Comparison of ENCODE assay signal across 33 cellular contexts in genomic region chr4:188444500-188444899, GRCh38.
A peak's percentile ranks its signal among the peaks of the same experiment; 100 is the strongest.
DNase-seq lines count a peak whose midpoint lies in the region; ATAC-seq, FAIRE-seq and TF ChIP-seq lines count a peak whose summit lies in the region.
"Had no signal": no experiment of that assay in that cellular context is flagged by ENCODE, and none has a peak within 500 bp of the region (broad histone marks: within the 10 kb centered on the region; RNA-seq: fewer than 3 reads in every experiment).

No MANE protein-coding gene starts in this region.

- DNase-seq in Caco-2 (no peak), astrocyte (ENCODE audit: low read depth) (no peak), nephron progenitor cell (no peak), erythroblast (lab: John Stamatoyannopoulos, UW) (no peak), NCI-H226 (no peak), GM03348 (ENCODE audit: low spot score) (no peak)
- no peak for DNase-seq in CD8-positive, alpha-beta T cell
- DNase-seq: activated B cell treated with CpG ODN at 0.5 μM for 24 hours; activated effector memory CD4-positive, alpha-beta T cell treated with anti-CD3 and anti-CD28 coated beads, Interleukin-2, amount 50 U/mL, for 16 hours; activated T-cell treated with anti-CD3 and anti-CD28 coated beads, Interleukin-2, amount 50 U/mL, for 24 hours; anterior cingulate cortex; cortex of kidney; DMS79 treated with DMSO at 0.1 percent for 48 hours; effector memory CD4-positive, alpha-beta T cell; foreskin keratinocyte; GDM1; GOT3; head of caudate nucleus; Kasumi-1; left ventricle myocardium superior; NCI-H1417; NCI-H2029 treated with DMSO at 0.1 percent for 48 hours; NCI-H526 treated with DMSO at 0.1 percent for 48 hours; SHP77 treated with DMSO at 0.1 percent for 48 hours; stimulated activated naive B cell treated with anti-CD40 and anti-IgM and Interleukin-4, amounts not matched to agents 10 μg/mL and 1 μg/mL and 100 μg/mL, for 72 hours; substantia nigra had no signal

- H3K9me3 ChIP-seq in Caco-2 (no peaks in the 10 kb centered on the region; the same call in 1 of the 2 replicates), HUES6 (ENCODE audit: control insufficient read depth, insufficient read depth, low read depth, low read length) (no peaks in the 10 kb centered on the region), astrocyte (ENCODE audit: insufficient read depth, low read depth, low read length) (no peaks in the 10 kb centered on the region)
- no peaks in the 10 kb centered on the region for H3K9me3 ChIP-seq in CD8-positive, alpha-beta T cell (ENCODE audit: low read length)

- no peak for FAIRE-seq in astrocyte (lab: Jason Lieb, UNC)
- FAIRE-seq: keratinocyte had no signal

- no peak overlapping the region for H2AFZ ChIP-seq in astrocyte (ENCODE audit: low read depth, low read length)

- peak overlapping the region; percentile 43 for H3K4me2 ChIP-seq in astrocyte (ENCODE audit: low read length)

- H3K4me3 Mint-ChIP-seq in Caco-2 (ENCODE audit: unreplicated experiment) (no peak overlapping the region), astrocyte (ENCODE audit: unreplicated experiment) (no peak overlapping the region), nephron progenitor cell (no peak overlapping the region)
- H3K4me3 Mint-ChIP-seq in CD8-positive, alpha-beta T cell = no peak overlapping the region
- H3K4me3 Mint-ChIP-seq: activated B cell treated with CpG ODN at 0.5 μM for 24 hours; activated naive CD8-positive, alpha-beta T cell; activated T-cell treated with anti-CD3 and anti-CD28 coated beads, Interleukin-2, amount 50 U/mL, for 24 hours; mesothelial cell of epicardium; stimulated activated naive B cell treated with anti-CD40 and anti-IgM and Interleukin-4, amounts not matched to agents 10 μg/mL and 1 μg/mL and 100 μg/mL, for 72 hours; type B pancreatic cell had no signal

- no peaks in the 10 kb centered on the region for H3K36me3 ChIP-seq in Caco-2 (ENCODE audit: control insufficient read depth, insufficient read depth, low read length)
- H3K36me3 ChIP-seq in HUES6 (ENCODE audit: control insufficient read depth, insufficient read depth, low read length) = no peaks in the 10 kb centered on the region
- H3K36me3 ChIP-seq in astrocyte (ENCODE audit: insufficient read depth, low read length) = no peaks in the 10 kb centered on the region
- H3K36me3 ChIP-seq in CD8-positive, alpha-beta T cell (ENCODE audit: insufficient read depth, low read length) = no peaks in the 10 kb centered on the region

- H3K4me1 Mint-ChIP-seq in Caco-2 (ENCODE audit: low read depth, unreplicated experiment) (no peaks in the 10 kb centered on the region), astrocyte (ENCODE audit: low read depth, unreplicated experiment) (peaks cover 13% of the 10 kb centered on the region), nephron progenitor cell (no peaks in the 10 kb centered on the region)
- H3K4me1 Mint-ChIP-seq in CD8-positive, alpha-beta T cell (ENCODE audit: low read depth) = no peaks in the 10 kb centered on the region
- H3K4me1 Mint-ChIP-seq: activated B cell treated with CpG ODN at 0.5 μM for 24 hours; mesothelial cell of epicardium; stimulated activated naive B cell treated with anti-CD40 and anti-IgM and Interleukin-4, amounts not matched to agents 10 μg/mL and 1 μg/mL and 100 μg/mL, for 72 hours had no signal

- TF ChIP-seq CTCF in Caco-2 (IDR thresholded peaks at IDR 0.05; ENCODE audit: insufficient read depth in 1 of 2, low read depth in 1 of 2, low read length in 1 of 2, severe bottlenecking in 1 of 2, unreplicated experiment in 1 of 2) (no peak), astrocyte (IDR thresholded peaks at IDR 0.05; ENCODE audit: insufficient read depth, low read depth, low read length) (no peak), nephron progenitor cell (IDR thresholded peaks at IDR 0.05) (no peak)
- no peak for TF ChIP-seq CTCF in CD8-positive, alpha-beta T cell (IDR thresholded peaks at IDR 0.05)

- H3K27me3 Mint-ChIP-seq in Caco-2 (ENCODE audit: insufficient read depth, unreplicated experiment) (no peaks in the 10 kb centered on the region), astrocyte (ENCODE audit: low read depth, unreplicated experiment) (no peaks in the 10 kb centered on the region), nephron progenitor cell (ENCODE audit: low read depth, poor library complexity) (no peaks in the 10 kb centered on the region)
- no peaks in the 10 kb centered on the region for H3K27me3 Mint-ChIP-seq in CD8-positive, alpha-beta T cell (ENCODE audit: low read depth)
- H3K27me3 Mint-ChIP-seq: activated B cell treated with CpG ODN at 0.5 μM for 24 hours; activated naive CD8-positive, alpha-beta T cell; activated T-cell treated with anti-CD3 and anti-CD28 coated beads, Interleukin-2, amount 50 U/mL, for 24 hours; stimulated activated naive B cell treated with anti-CD40 and anti-IgM and Interleukin-4, amounts not matched to agents 10 μg/mL and 1 μg/mL and 100 μg/mL, for 72 hours had no signal

- no TSS peak for BruUV-seq in Caco-2 (replicated peaks; lab: Mats Ljungman, UMichigan)

- intact Hi-C loops in Caco-2 (cut with micrococcal nuclease; ENCODE audit: unreplicated experiment) = no loop called here
- intact Hi-C loops in CD8-positive, alpha-beta T cell (cut with DNase I, micrococcal nuclease) = no loop called here

- H3K27ac Mint-ChIP-seq in Caco-2 (ENCODE audit: unreplicated experiment) = peak overlapping the region; percentile 62
- peak overlapping the region; percentile 95 for H3K27ac Mint-ChIP-seq in astrocyte (ENCODE audit: unreplicated experiment)
- peak overlapping the region; percentile 12 for H3K27ac Mint-ChIP-seq in nephron progenitor cell
- no peak overlapping the region for H3K27ac Mint-ChIP-seq in CD8-positive, alpha-beta T cell
- H3K27ac Mint-ChIP-seq: activated B cell treated with CpG ODN at 0.5 μM for 24 hours; activated naive CD8-positive, alpha-beta T cell; activated T-cell treated with anti-CD3 and anti-CD28 coated beads, Interleukin-2, amount 50 U/mL, for 24 hours; mesothelial cell of epicardium; stimulated activated naive B cell treated with anti-CD40 and anti-IgM and Interleukin-4, amounts not matched to agents 10 μg/mL and 1 μg/mL and 100 μg/mL, for 72 hours; type B pancreatic cell had no signal

- TF ChIP-seq POLR2A in erythroblast (IDR thresholded peaks at IDR 0.05; ENCODE audit: low read length) = no peak

- CTCF ChIA-PET in Caco-2 (lab: Charles Lee) = no interaction called here
- CTCF ChIA-PET in CD8-positive, alpha-beta T cell (lab: Charles Lee) = interaction anchor here (0.6 kb wide), 1 partner anchor 680 kb away, joined by 3 read pairs; no protein-coding TSS in a partner anchor

- no peaks in the 10 kb centered on the region for H3K36me3 Mint-ChIP-seq in Caco-2 (ENCODE audit: insufficient read depth, unreplicated experiment)
- H3K36me3 Mint-ChIP-seq in astrocyte (ENCODE audit: low read depth, unreplicated experiment) = no peaks in the 10 kb centered on the region
- no peaks in the 10 kb centered on the region for H3K36me3 Mint-ChIP-seq in nephron progenitor cell (ENCODE audit: low read depth)
- H3K36me3 Mint-ChIP-seq in CD8-positive, alpha-beta T cell = no peaks in the 10 kb centered on the region
- H3K36me3 Mint-ChIP-seq: activated naive CD8-positive, alpha-beta T cell; mesothelial cell of epicardium; stimulated activated naive B cell treated with anti-CD40 and anti-IgM and Interleukin-4, amounts not matched to agents 10 μg/mL and 1 μg/mL and 100 μg/mL, for 72 hours; type B pancreatic cell had no signal

- ATAC-seq in CD8-positive, alpha-beta T cell = no peak
- ATAC-seq: foreskin keratinocyte; left ventricle myocardium superior; stimulated activated naive B cell treated with anti-CD40 and anti-IgM and Interleukin-4, amounts not matched to agents 10 μg/mL and 1 μg/mL and 100 μg/mL, for 72 hours had no signal

- H3K9me3 Mint-ChIP-seq in Caco-2 (ENCODE audit: unreplicated experiment) (peaks cover 13% of the 10 kb centered on the region), astrocyte (ENCODE audit: unreplicated experiment) (peaks cover 2% of the 10 kb centered on the region), nephron progenitor cell (no peaks in the 10 kb centered on the region)
- H3K9me3 Mint-ChIP-seq in CD8-positive, alpha-beta T cell = peaks cover 11% of the 10 kb centered on the region
- H3K9me3 Mint-ChIP-seq: mesothelial cell of epicardium, type B pancreatic cell had no signal

- POLR2A ChIA-PET in Caco-2 (lab: Charles Lee) = no interaction called here
- POLR2A ChIA-PET in CD8-positive, alpha-beta T cell (lab: Charles Lee) = no interaction called here

- H3K4me3 ChIP-seq in Caco-2 (ENCODE audit: low read depth, low read length) = no peak overlapping the region
- no peak overlapping the region for H3K4me3 ChIP-seq in HUES6 (ENCODE audit: low read depth, low read length)
- no peak overlapping the region for H3K4me3 ChIP-seq in astrocyte (ENCODE audit: insufficient read depth, low read depth, low read length)
- no peak overlapping the region for H3K4me3 ChIP-seq in CD8-positive, alpha-beta T cell (ENCODE audit: low read depth, low read length)

- H3K9ac ChIP-seq in HUES6 (ENCODE audit: low read length) = peak overlapping the region; percentile 13
- peak overlapping the region; percentile 48 for H3K9ac ChIP-seq in astrocyte (ENCODE audit: low read length)

- peak overlapping the region; percentile 53; the same call in 1 of the 2 replicates for H3K27ac ChIP-seq in HUES6 (ENCODE audit: low read depth, low read length)
- peak overlapping the region; percentile 75 for H3K27ac ChIP-seq in astrocyte (ENCODE audit: low read depth, low read length)
- no peak overlapping the region for H3K27ac ChIP-seq in CD8-positive, alpha-beta T cell (ENCODE audit: low read depth, low read length)
- H3K27ac ChIP-seq: C4-2B, foreskin keratinocyte, HL-60 had no signal

- H3K4me1 ChIP-seq in Caco-2 (no peaks in the 10 kb centered on the region), HUES6 (ENCODE audit: control insufficient read depth, insufficient read depth, low read length) (peaks cover 3% of the 10 kb centered on the region; the same call in 1 of the 2 replicates), astrocyte (ENCODE audit: insufficient read depth, low read length) (no peaks in the 10 kb centered on the region)
- no peaks in the 10 kb centered on the region for H3K4me1 ChIP-seq in CD8-positive, alpha-beta T cell (ENCODE audit: insufficient read depth, low read length)
- H3K4me1 ChIP-seq: foreskin keratinocyte had no signal

- H3K79me2 ChIP-seq in astrocyte (ENCODE audit: insufficient read depth, low read length) = no peaks in the 10 kb centered on the region

- H3K27me3 ChIP-seq in Caco-2 (replicated peaks; ENCODE audit: control insufficient read depth, insufficient read depth, low read length) = no peaks in the 10 kb centered on the region
- no peaks in the 10 kb centered on the region for H3K27me3 ChIP-seq in HUES6 (ENCODE audit: control insufficient read depth, insufficient read depth, low read length)
- no peaks in the 10 kb centered on the region for H3K27me3 ChIP-seq in astrocyte (ENCODE audit: insufficient read depth, low read length)
- H3K27me3 ChIP-seq in CD8-positive, alpha-beta T cell (ENCODE audit: insufficient read depth, low read length) = no peaks in the 10 kb centered on the region
- H3K27me3 ChIP-seq: foreskin keratinocyte had no signal

- H4K20me1 ChIP-seq in astrocyte (ENCODE audit: insufficient read depth, low read length) = no peaks in the 10 kb centered on the region
